Comparison of ENCODE assay signal across 30 cellular contexts in genomic region chr17:1591474-1592090, GRCh38. TPM values are rescaled to one million over a fixed set of nuclear protein-coding genes. Genes with fewer than 3 reads are reported as not detected.
DNase-seq lines count a peak whose midpoint lies in the region; ATAC-seq and TF ChIP-seq lines count a peak whose summit lies in the region.
"Had no signal": no experiment of that assay in that cellular context is flagged by ENCODE, and none has a peak within 500 bp of the region (broad histone marks: within the 10 kb centered on the region; RNA-seq: fewer than 3 reads in every experiment).

No MANE protein-coding gene starts in this region.

- peak overlapping the region; percentile 95 for H3K9ac ChIP-seq in BLaER1
- no peak overlapping the region for H3K9ac ChIP-seq in IMR-90 (ENCODE audit: low read depth, low read length)
- H3K9ac ChIP-seq in neural progenitor cell, result no peak overlapping the region

- no peak overlapping the region for H2AK9ac ChIP-seq in IMR-90 (replicated peaks; ENCODE audit: low read depth, low read length, poor library complexity)

- no peak overlapping the region for H3K23ac ChIP-seq in IMR-90 (ENCODE audit: low read depth, low read length)

- intact Hi-C loops in IMR-90 (cut with micrococcal nuclease), result loop anchor here (5.0 kb wide), 1 partner anchor 36 kb away; the partner anchor contains the start of gene SLC43A2
- intact Hi-C loops in ascending aorta (cut with DNase I), result no loop called here
- intact Hi-C loops in psoas muscle (cut with DNase I), result loop anchor here (5.0 kb wide), 1 partner anchor 36 kb away; the partner anchor contains the start of gene SLC43A2 (in 2 of the 2)

- H3K56ac ChIP-seq in IMR-90 (ENCODE audit: extremely low read depth, insufficient read depth, low read length), result no peak overlapping the region

- no peaks in the 10 kb centered on the region for H3F3A ChIP-seq in neural progenitor cell (ENCODE audit: low read depth)

- no peak overlapping the region for H2BK120ac ChIP-seq in IMR-90 (ENCODE audit: low read depth, low read length)

- H4K20me1 ChIP-seq in BLaER1, result no peaks in the 10 kb centered on the region
- H4K20me1 ChIP-seq in IMR-90 (ENCODE audit: insufficient read depth, low read length), result peaks cover 7% of the 10 kb centered on the region
- no peaks in the 10 kb centered on the region for H4K20me1 ChIP-seq in neural progenitor cell (ENCODE audit: low read depth)

- H3K4me1 ChIP-seq in BLaER1 (peaks cover 93% of the 10 kb centered on the region), IMR-90 (ENCODE audit: control insufficient read depth, insufficient read depth, low read length) (peaks cover 13% of the 10 kb centered on the region), ascending aorta (peaks cover 12 to 40% of the 10 kb centered on the region in 2 donors), psoas muscle (peaks cover 61% of the 10 kb centered on the region), neural progenitor cell (no peaks in the 10 kb centered on the region)

- no peaks in the 10 kb centered on the region for H3K79me1 ChIP-seq in IMR-90 (ENCODE audit: low read depth in 1 of 2, low read length in 2 of 2)

- BruUV-seq in IMR-90 (replicated peaks; lab: Mats Ljungman, UMichigan), result no TSS peak

- H3K4me3 Mint-ChIP-seq in neural progenitor cell, result no peak overlapping the region
- H3K4me3 Mint-ChIP-seq: activated CD4-positive, alpha-beta memory T cell treated with anti-CD3 and anti-CD28 coated beads for 36 hours; activated naive CD4-positive, alpha-beta T cell treated with anti-CD3 and anti-CD28 coated beads, Interleukin-2, amount 10 ng/mL, durations not matched to agents 7 days and 5 days; effector memory CD8-positive, alpha-beta T cell; GM23338; T-helper 1 cell treated with Interleukin-12 subunit alpha and Interleukin-12 subunit beta and Interleukin-4 antibody, amounts not matched to agents 30 μg/mL and 1 μg/mL, for 36 hours; type B pancreatic cell had no signal

- ATAC-seq in IMR-90 (ENCODE audit: low read depth) (no peak), psoas muscle (no peak), GM19395 (IDR thresholded peaks at IDR 0.05; ENCODE audit: unreplicated experiment) (no peak)
- ATAC-seq: effector memory CD8-positive, alpha-beta T cell; GM23338 had no signal

- peak overlapping the region; percentile 61; the same call in 1 of the 2 replicates for H3K4me3 ChIP-seq in BLaER1
- H3K4me3 ChIP-seq in IMR-90 (ENCODE audit: insufficient read depth, low read depth, low read length), result no peak overlapping the region
- no peak overlapping the region for H3K4me3 ChIP-seq in ascending aorta
- H3K4me3 ChIP-seq in psoas muscle, result no peak overlapping the region
- no peak overlapping the region for H3K4me3 ChIP-seq in neural progenitor cell
- H3K4me3 ChIP-seq: GM23338, heart right ventricle, sigmoid colon, SJSA1 had no signal

- H3K9me1 ChIP-seq in IMR-90 (ENCODE audit: insufficient read depth, low read length), result peaks cover 10% of the 10 kb centered on the region

- no peaks in the 10 kb centered on the region for H3K79me2 ChIP-seq in neural progenitor cell (ENCODE audit: low read depth)

- dilution Hi-C loops in IMR-90 (cut with HindIII; ENCODE audit: low sequenced_read_pairs, unreplicated experiment), result no loop called here

- CTCF ChIA-PET in IMR-90 (lab: Yijun Ruan, JAX), result no interaction called here

- H3K27me3 ChIP-seq in BLaER1 (no peaks in the 10 kb centered on the region), IMR-90 (ENCODE audit: control insufficient read depth, insufficient read depth, low read length) (no peaks in the 10 kb centered on the region), ascending aorta (no peaks in the 10 kb centered on the region), psoas muscle (ENCODE audit: insufficient read depth in 3 of 3, low read length in 2 of 3) (no peaks in the 10 kb centered on the region), neural progenitor cell (no peaks in the 10 kb centered on the region)
- H3K27me3 ChIP-seq: heart right ventricle, sigmoid colon, SJSA1 had no signal

- H3K4me2 ChIP-seq in BLaER1 (peak overlapping the region; percentile 97), IMR-90 (ENCODE audit: low read depth, low read length) (no peak overlapping the region), neural progenitor cell (no peak overlapping the region)
- H3K4me2 ChIP-seq: GM23338 had no signal

- H3K27ac ChIP-seq in BLaER1 (peak overlapping the region; percentile 100), IMR-90 (ENCODE audit: insufficient read depth, low read length) (no peak overlapping the region), ascending aorta (peak overlapping the region; percentile 84 to 85), psoas muscle (peak overlapping the region; percentile 90), neural progenitor cell (no peak overlapping the region)
- H3K27ac ChIP-seq: SJSA1 had no signal

- peaks cover 17% of the 10 kb centered on the region for H3K4me1 Mint-ChIP-seq in neural progenitor cell

- POLR2A ChIA-PET in IMR-90 (lab: Charles Lee; ENCODE audit: unreplicated experiment), result no interaction called here

- H3K4ac ChIP-seq in IMR-90 (ENCODE audit: low read depth, low read length), result no peak overlapping the region

- no peak overlapping the region for H4K5ac ChIP-seq in IMR-90 (ENCODE audit: low read depth, low read length)

- H3K14ac ChIP-seq in IMR-90 (replicated peaks; ENCODE audit: low read depth, low read length), result no peak overlapping the region

- H3K36me3 ChIP-seq in BLaER1 (no peaks in the 10 kb centered on the region; the same call in 1 of the 2 replicates), IMR-90 (ENCODE audit: control insufficient read depth, insufficient read depth, low read length) (no peaks in the 10 kb centered on the region), ascending aorta (no peaks in the 10 kb centered on the region), psoas muscle (ENCODE audit: insufficient read depth in 1 of 2, low read depth in 1 of 2) (no peaks in the 10 kb centered on the region), neural progenitor cell (no peaks in the 10 kb centered on the region)
- H3K36me3 ChIP-seq: SJSA1 had no signal

- no peak overlapping the region for H2BK5ac ChIP-seq in IMR-90 (ENCODE audit: low read depth, low read length, poor library complexity, severe bottlenecking)

- no peak overlapping the region for H3K18ac ChIP-seq in IMR-90 (ENCODE audit: low read depth, low read length)

- no peak overlapping the region for H2BK20ac ChIP-seq in IMR-90 (ENCODE audit: low read depth, low read length)

- no peaks in the 10 kb centered on the region for H3K27me3 Mint-ChIP-seq in neural progenitor cell (ENCODE audit: insufficient read depth, low read depth)
- H3K27me3 Mint-ChIP-seq: activated CD4-positive, alpha-beta memory T cell treated with anti-CD3 and anti-CD28 coated beads for 36 hours; effector memory CD8-positive, alpha-beta T cell; progenitor cell of endocrine pancreas; type B pancreatic cell had no signal

- no peak for TF ChIP-seq CTCF in IMR-90 (conservative IDR thresholded peaks at IDR 0.05; ENCODE audit: low read depth, low read length)
- no peak for TF ChIP-seq CTCF in ascending aorta (IDR thresholded peaks at IDR 0.05)
- no peak for TF ChIP-seq CTCF in psoas muscle (IDR thresholded peaks at IDR 0.05)
- TF ChIP-seq CTCF in neural progenitor cell (IDR thresholded peaks at IDR 0.05), result no peak

- H3K9me3 ChIP-seq in BLaER1 (no peaks in the 10 kb centered on the region), IMR-90 (ENCODE audit: control insufficient read depth, insufficient read depth, low read length) (no peaks in the 10 kb centered on the region), ascending aorta (no peaks in the 10 kb centered on the region), psoas muscle (no peaks in the 10 kb centered on the region), neural progenitor cell (ENCODE audit: low read depth) (no peaks in the 10 kb centered on the region)
- H3K9me3 ChIP-seq: heart right ventricle, neutrophil, sigmoid colon, SJSA1 had no signal

- no peak for TF ChIP-seq RAD21 in IMR-90 (IDR thresholded peaks at IDR 0.05; ENCODE audit: low read length)

- DNase-seq in IMR-90, result no peak
- DNase-seq in ascending aorta (ENCODE audit: low spot score in 2 of 2), result no peak
- no peak for DNase-seq in psoas muscle
- DNase-seq in stimulated activated naive CD4-positive, alpha-beta T cell (lab: John Stamatoyannopoulos, UW), result no peak
- no peak for DNase-seq in NCI-H1092 treated with DMSO at 0.1 percent for 48 hours (lab: John Stamatoyannopoulos, UW)
- DNase-seq in neural progenitor cell (ENCODE audit: low spot score), result no peak
- DNase-seq: activated CD4-positive, alpha-beta memory T cell treated with anti-CD3 and anti-CD28 coated beads for 36 hours; activated CD4-positive, CD25-positive, alpha-beta regulatory T cell treated with anti-CD3 and anti-CD28 coated beads, Interleukin-2, amount 50 U/mL, for 72 hours; activated CD8-positive, alpha-beta memory T cell treated with anti-CD3 and anti-CD28 coated beads, Interleukin-2, amount 50 U/mL, for 48 hours; activated naive CD4-positive, alpha-beta T cell treated with anti-CD3 and anti-CD28 coated beads, Interleukin-2, amount 10 ng/mL, durations not matched to agents 7 days and 5 days; amniotic stem cell; COR-L47; DMS79 treated with DMSO at 0.1 percent for 48 hours; effector memory CD8-positive, alpha-beta T cell; foreskin fibroblast; heart right ventricle; left cardiac atrium; mammary epithelial cell; NCI-H1105; NCI-H2081; NCI-H345; sigmoid colon had no signal

- in situ Hi-C loops in IMR-90 (cut with MboI; ENCODE audit: low sequenced_read_pairs), result no loop called here

- WGBS in IMR-90 (ENCODE audit: extremely low coverage in 2 of 2, insufficient read length in 1 of 2), 2 experiments, result 95% methylated on average over 21 of the region's 40 CpGs; no CpG with 5 or more reads in 1 of the 2 experiments
- WGBS in psoas muscle, 3 donors, result 77 to 84% (median 78%) methylated on average over 30 to 40 of the region's 40 CpGs

- no peak for TF ChIP-seq POLR2A in IMR-90 (IDR thresholded peaks at IDR 0.05; ENCODE audit: low read depth, low read length)

- H2AK5ac ChIP-seq in IMR-90 (ENCODE audit: low read depth, low read length), result peak overlapping the region; percentile 50; the same call in 1 of the 2 replicates

- no peaks in the 10 kb centered on the region for H3K9me3 Mint-ChIP-seq in neural progenitor cell
- H3K9me3 Mint-ChIP-seq: activated CD4-positive, alpha-beta memory T cell treated with anti-CD3 and anti-CD28 coated beads for 36 hours; activated naive CD4-positive, alpha-beta T cell treated with anti-CD3 and anti-CD28 coated beads, Interleukin-2, amount 10 ng/mL, durations not matched to agents 7 days and 5 days; effector memory CD8-positive, alpha-beta T cell; GM23338; T-helper 1 cell treated with Interleukin-12 subunit alpha and Interleukin-12 subunit beta and Interleukin-4 antibody, amounts not matched to agents 30 μg/mL and 1 μg/mL, for 36 hours; type B pancreatic cell had no signal

- no peak overlapping the region for H4K8ac ChIP-seq in IMR-90 (ENCODE audit: low read depth in 2 of 2, low read length in 2 of 2)

- H3K36me3 Mint-ChIP-seq in neural progenitor cell, result peaks cover 5% of the 10 kb centered on the region
- H3K36me3 Mint-ChIP-seq: activated CD4-positive, alpha-beta memory T cell treated with anti-CD3 and anti-CD28 coated beads for 36 hours; activated naive CD4-positive, alpha-beta T cell treated with anti-CD3 and anti-CD28 coated beads, Interleukin-2, amount 10 ng/mL, durations not matched to agents 7 days and 5 days; type B pancreatic cell had no signal

- H2BK15ac ChIP-seq in IMR-90 (ENCODE audit: low read depth, low read length), result no peak overlapping the region

- H4K91ac ChIP-seq in IMR-90 (ENCODE audit: insufficient read depth, low read depth, low read length), result no peak overlapping the region

- H2AFZ ChIP-seq in IMR-90 (replicated peaks; ENCODE audit: low read length, poor library complexity) (no peak overlapping the region), neural progenitor cell (replicated peaks) (no peak overlapping the region)
- H2AFZ ChIP-seq: GM23338 had no signal

- no peak overlapping the region for H3K27ac Mint-ChIP-seq in neural progenitor cell
- H3K27ac Mint-ChIP-seq: activated CD4-positive, alpha-beta memory T cell treated with anti-CD3 and anti-CD28 coated beads for 36 hours; activated naive CD4-positive, alpha-beta T cell treated with anti-CD3 and anti-CD28 coated beads, Interleukin-2, amount 10 ng/mL, durations not matched to agents 7 days and 5 days; effector memory CD8-positive, alpha-beta T cell; GM23338; progenitor cell of endocrine pancreas; T-helper 1 cell treated with Interleukin-12 subunit alpha and Interleukin-12 subunit beta and Interleukin-4 antibody, amounts not matched to agents 30 μg/mL and 1 μg/mL, for 36 hours; type B pancreatic cell had no signal

RNA-seq across cellular contexts. Expression of gene PITPNA, which starts 29.0 kb away (rescaled TPM):
- total RNA-seq in IMR-90 (2012; rRNA removed) (19.2 and 25.8 TPM in 2 replicates), ascending aorta (15.9 TPM), psoas muscle (10 to 100 TPM; 23.7 to 45.0 (median 43.5) TPM), neural progenitor cell (ENCODE audit: low replicate concordance) (25.3 and 29.6 TPM in 2 replicates)
- polyA plus RNA-seq in IMR-90 (2012; rRNA removed) (33.1 and 40.1 TPM in 2 replicates), psoas muscle (10 to 100 TPM; 23.7 to 43.8 (median 40.0) TPM)
- polyA plus RNA-seq in IMR-90 (2012; cell fraction: cytosol; rRNA removed), result 17.9 and 28.0 TPM in 2 replicates
- 15.2 and 50.9 TPM in 2 replicates for polyA plus RNA-seq in IMR-90 (2012; cell fraction: nucleus; rRNA removed; ENCODE audit: low replicate concordance)

RNA-seq across cellular contexts. Expression of gene SLC43A2, which starts 37.1 kb away (rescaled TPM):
- total RNA-seq in IMR-90 (2012; rRNA removed) (3.3 and 3.8 TPM in 2 replicates), ascending aorta (27.6 TPM), psoas muscle (10 to 100 TPM; 10.1 to 70.5 (median 30.0) TPM), neural progenitor cell (ENCODE audit: low replicate concordance) (6.8 and 18.4 TPM in 2 replicates)
- polyA plus RNA-seq in IMR-90 (2012; rRNA removed) (9.0 and 10.3 TPM in 2 replicates), psoas muscle (10 to 100 TPM in 2 of 3 donors, 1 to 10 TPM in 1; 9.5 to 21.7 (median 19.0) TPM)
- polyA plus RNA-seq in IMR-90 (2012; cell fraction: cytosol; rRNA removed), result 6.7 and 12.6 TPM in 2 replicates
- 6.9 and 14.7 TPM in 2 replicates for polyA plus RNA-seq in IMR-90 (2012; cell fraction: nucleus; rRNA removed; ENCODE audit: low replicate concordance)

RNA-seq across cellular contexts. Expression of gene SCARF1, which starts 54.0 kb away (rescaled TPM):
- total RNA-seq in IMR-90 (2012; rRNA removed) (0.18 and 0.28 TPM in 2 replicates), ascending aorta (295 TPM), psoas muscle (1 to 10 TPM; 5.2 to 8.9 (median 6.4) TPM), neural progenitor cell (ENCODE audit: low replicate concordance) (1.1 TPM in 1 of 2 replicates, not detected in the other)
- polyA plus RNA-seq in IMR-90 (2012; rRNA removed) (0.34 and 0.43 TPM in 2 replicates), psoas muscle (1 to 10 TPM; 2.0 to 4.9 (median 4.1) TPM)
- polyA plus RNA-seq in IMR-90 (2012; cell fraction: cytosol; rRNA removed), result 0.13 and 0.40 TPM in 2 replicates
- 2.4 and 4.2 TPM in 2 replicates for polyA plus RNA-seq in IMR-90 (2012; cell fraction: nucleus; rRNA removed; ENCODE audit: low replicate concordance)

RNA-seq across cellular contexts. Expression of gene RILP, which starts 58.1 kb away (rescaled TPM):
- 3.9 TPM in 2 replicates for total RNA-seq in IMR-90 (2012; rRNA removed)
- 6.0 and 7.3 TPM in 2 replicates for polyA plus RNA-seq in IMR-90 (2012; rRNA removed)
- 4.0 and 6.5 TPM in 2 replicates for polyA plus RNA-seq in IMR-90 (2012; cell fraction: cytosol; rRNA removed)
- polyA plus RNA-seq in IMR-90 (2012; cell fraction: nucleus; rRNA removed; ENCODE audit: low replicate concordance), result 9.0 and 11.3 TPM in 2 replicates
- 103 TPM for total RNA-seq in ascending aorta
- total RNA-seq in psoas muscle, result 10 to 100 TPM; 23.3 to 44.5 (median 29.8) TPM
- polyA plus RNA-seq in psoas muscle, result 10 to 100 TPM; 26.8 to 49.9 (median 39.1) TPM
- 0.13 and 2.8 TPM in 2 replicates for total RNA-seq in neural progenitor cell (ENCODE audit: low replicate concordance)

Comparison
In these comparisons a context has a peak if more than half of its experiments do, and no peak if none do; other contexts are left out.
1. H3K27ac ChIP-seq: peak in BLaER1 (single experiment), ascending aorta (2 of 2) and psoas muscle (single experiment); none in IMR-90 (single experiment) and neural progenitor cell (single experiment).
2. RNA of gene SCARF1, which starts 54.0 kb away (total RNA-seq): 295 TPM in ascending aorta (single experiment); 5.2 to 8.9 TPM in psoas muscle, 0.18 to 0.28 TPM in IMR-90 and 1.1 TPM in neural progenitor cell; every median in the first group is over 10 times any median in the second.